In the genomic region with DNA sequence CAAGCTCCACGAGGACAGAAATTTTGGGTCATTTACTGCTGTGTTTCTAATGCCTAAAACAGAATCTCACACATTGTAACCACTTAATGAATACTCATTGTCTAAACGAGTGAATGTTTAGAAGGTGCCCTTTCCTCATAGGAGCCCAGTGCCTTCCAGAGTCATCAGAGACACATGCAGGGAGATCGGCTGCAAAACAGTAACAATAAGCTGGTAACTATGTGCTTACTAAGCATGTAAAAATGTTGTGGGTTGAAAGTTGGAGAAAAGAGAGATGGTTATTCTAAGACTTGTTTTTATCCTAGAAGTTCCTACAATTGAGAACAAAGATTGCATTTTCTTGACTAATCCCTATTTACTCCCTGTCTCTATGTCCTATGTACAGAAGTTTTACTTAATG, we compare ENCODE assay signal across 13 cellular contexts. TPM values are rescaled to one million over a fixed set of nuclear protein-coding genes. Genes with fewer than 3 reads are reported as not detected.
DNase-seq lines count a peak whose midpoint lies in the region; ATAC-seq and TF ChIP-seq lines count a peak whose summit lies in the region.
"Had no signal": no experiment of that assay in that cellular context is flagged by ENCODE, and none has a peak within 500 bp of the region (broad histone marks: within the 10 kb centered on the region; RNA-seq: fewer than 3 reads in every experiment).

No MANE protein-coding gene starts in this region.

- CTCF ChIA-PET in activated CD8-positive, alpha-beta T cell treated with anti-CD3 and anti-CD28 coated beads for 36 hours (lab: Charles Lee): interaction anchor here (1.2 to 16.4 kb wide), 5 partner anchors 8 to 122 kb away, joined by 3 to 141 read pairs (median 6); a partner anchor contains a TSS

- peak overlapping the region; percentile 78 to 94 for H3K4me3 Mint-ChIP-seq in activated T-cell treated with anti-CD3 and anti-CD28 coated beads, Interleukin-2, amount 50 U/mL, for 72 hours
- H3K4me3 Mint-ChIP-seq in activated CD8-positive, alpha-beta T cell treated with anti-CD3 and anti-CD28 coated beads for 36 hours: peak overlapping the region; percentile 85
- no peak overlapping the region for H3K4me3 Mint-ChIP-seq in progenitor cell of endocrine pancreas (ENCODE audit: low read depth)
- H3K4me3 Mint-ChIP-seq: nephron progenitor cell had no signal

- H3K9me3 Mint-ChIP-seq in activated T-cell treated with anti-CD3 and anti-CD28 coated beads, Interleukin-2, amount 50 U/mL, for 72 hours: no peaks in the 10 kb centered on the region
- no peaks in the 10 kb centered on the region for H3K9me3 Mint-ChIP-seq in activated CD8-positive, alpha-beta T cell treated with anti-CD3 and anti-CD28 coated beads for 36 hours
- H3K9me3 Mint-ChIP-seq in progenitor cell of endocrine pancreas (ENCODE audit: low read depth): no peaks in the 10 kb centered on the region
- H3K9me3 Mint-ChIP-seq: nephron progenitor cell had no signal

- intact Hi-C loops in activated CD8-positive, alpha-beta T cell treated with anti-CD3 and anti-CD28 coated beads for 36 hours (cut with micrococcal nuclease): no loop called here

- no peak for ATAC-seq in activated T-cell treated with anti-CD3 and anti-CD28 coated beads, Interleukin-2, amount 50 U/mL, for 72 hours (replicated peaks in 1 of 2)
- no peak for ATAC-seq in activated CD8-positive, alpha-beta T cell treated with anti-CD3 and anti-CD28 coated beads for 36 hours
- ATAC-seq in HG03280 (IDR thresholded peaks at IDR 0.05; ENCODE audit: unreplicated experiment): no peak
- ATAC-seq: body of pancreas had no signal

- DNase-seq in activated T-cell treated with anti-CD3 and anti-CD28 coated beads, Interleukin-2, amount 50 U/mL, for 72 hours: no peak
- DNase-seq in activated T-cell treated with anti-CD3 and anti-CD28 coated beads, Interleukin-2, amount 50 U/mL, for 1 hour: no peak
- DNase-seq in activated CD8-positive, alpha-beta T cell treated with anti-CD3 and anti-CD28 coated beads for 36 hours: no peak
- DNase-seq in fibroblast of pulmonary artery (ENCODE audit: low read depth) (peak; percentile 42), stromal cell of bone marrow (ENCODE audit: low read depth) (peak; percentile 71), progenitor cell of endocrine pancreas (ENCODE audit: low spot score, unreplicated experiment) (no peak), NCI-H2196 treated with DMSO at 0.1 percent for 48 hours (lab: John Stamatoyannopoulos, UW; ENCODE audit: unreplicated experiment) (no peak)
- DNase-seq: body of pancreas; head of caudate nucleus; nephron progenitor cell; NK-92 treated with Interleukin-12 subunit alpha and Interleukin-12 subunit beta, amount 100 ng/mL, for 24 hours had no signal

- H3K27me3 Mint-ChIP-seq in activated T-cell treated with anti-CD3 and anti-CD28 coated beads, Interleukin-2, amount 50 U/mL, for 72 hours (ENCODE audit: low read depth): no peaks in the 10 kb centered on the region
- no peaks in the 10 kb centered on the region for H3K27me3 Mint-ChIP-seq in activated CD8-positive, alpha-beta T cell treated with anti-CD3 and anti-CD28 coated beads for 36 hours
- H3K27me3 Mint-ChIP-seq in progenitor cell of endocrine pancreas: peaks cover 6% of the 10 kb centered on the region

- POLR2A ChIA-PET in activated CD8-positive, alpha-beta T cell treated with anti-CD3 and anti-CD28 coated beads for 36 hours (lab: Charles Lee): interaction anchor here (0.9 to 1.2 kb wide), 2 partner anchors 9 to 123 kb away, joined by 3 to 4 read pairs; a partner anchor contains a TSS

- H3K4me1 Mint-ChIP-seq in activated T-cell treated with anti-CD3 and anti-CD28 coated beads, Interleukin-2, amount 50 U/mL, for 72 hours (ENCODE audit: low read depth): peaks cover 90% of the 10 kb centered on the region
- peaks cover 83% of the 10 kb centered on the region for H3K4me1 Mint-ChIP-seq in activated CD8-positive, alpha-beta T cell treated with anti-CD3 and anti-CD28 coated beads for 36 hours (ENCODE audit: low read depth)
- peaks cover 11% of the 10 kb centered on the region for H3K4me1 Mint-ChIP-seq in progenitor cell of endocrine pancreas (ENCODE audit: low read depth)

- H3K27ac Mint-ChIP-seq in activated T-cell treated with anti-CD3 and anti-CD28 coated beads, Interleukin-2, amount 50 U/mL, for 72 hours: peak overlapping the region; percentile 98
- peak overlapping the region; percentile 94 for H3K27ac Mint-ChIP-seq in activated CD8-positive, alpha-beta T cell treated with anti-CD3 and anti-CD28 coated beads for 36 hours
- no peak overlapping the region for H3K27ac Mint-ChIP-seq in progenitor cell of endocrine pancreas
- H3K27ac Mint-ChIP-seq: nephron progenitor cell had no signal

- no peak overlapping the region for H3K4me3 ChIP-seq in fibroblast of pulmonary artery (replicated peaks; ENCODE audit: low read depth, low read length)
- H3K4me3 ChIP-seq: BLaER1, body of pancreas had no signal

- TF ChIP-seq CTCF in activated CD8-positive, alpha-beta T cell treated with anti-CD3 and anti-CD28 coated beads for 36 hours (IDR thresholded peaks at IDR 0.05): no peak
- TF ChIP-seq CTCF in fibroblast of pulmonary artery (IDR thresholded peaks at IDR 0.05; ENCODE audit: low read length, missing control alignments) (no peak), progenitor cell of endocrine pancreas (IDR thresholded peaks at IDR 0.05; ENCODE audit: unreplicated experiment) (no peak)

- H3K36me3 Mint-ChIP-seq in activated T-cell treated with anti-CD3 and anti-CD28 coated beads, Interleukin-2, amount 50 U/mL, for 72 hours (ENCODE audit: insufficient read depth in 2 of 2): peaks cover 21 to 51% of the 10 kb centered on the region in 2 donors
- H3K36me3 Mint-ChIP-seq in activated CD8-positive, alpha-beta T cell treated with anti-CD3 and anti-CD28 coated beads for 36 hours (ENCODE audit: low read depth): peaks cover 95% of the 10 kb centered on the region
- no peaks in the 10 kb centered on the region for H3K36me3 Mint-ChIP-seq in progenitor cell of endocrine pancreas (ENCODE audit: insufficient read depth)

RNA-seq across cellular contexts. Expression of a gene that starts 7.4 kb away (rescaled TPM):
- total RNA-seq in activated T-cell treated with anti-CD3 and anti-CD28 coated beads, Interleukin-2, amount 50 U/mL, for 72 hours: 10 to 100 TPM; 86.5 to 95.5 TPM
- total RNA-seq in activated CD8-positive, alpha-beta T cell treated with anti-CD3 and anti-CD28 coated beads for 36 hours: 100 to 1,000 TPM; 107 to 112 TPM
- total RNA-seq in progenitor cell of endocrine pancreas: not detected in 2 replicates
- total RNA-seq: body of pancreas had no signal

RNA-seq across cellular contexts. Expression of a gene that starts 42.6 kb away (rescaled TPM):
- not detected for total RNA-seq in activated T-cell treated with anti-CD3 and anti-CD28 coated beads, Interleukin-2, amount 50 U/mL, for 72 hours
- total RNA-seq in activated CD8-positive, alpha-beta T cell treated with anti-CD3 and anti-CD28 coated beads for 36 hours: not detected
- total RNA-seq in progenitor cell of endocrine pancreas: not detected in 2 replicates
- total RNA-seq: body of pancreas had no signal

Comparison
In these comparisons a context has a peak if more than half of its experiments do, and no peak if none do; other contexts are left out.
1. DNase-seq: peak in fibroblast of pulmonary artery (single experiment) and stromal cell of bone marrow (single experiment); none in activated T-cell treated with anti-CD3 and anti-CD28 coated beads, Interleukin-2, amount 50 U/mL, for 72 hours (0 of 2), activated T-cell treated with anti-CD3 and anti-CD28 coated beads, Interleukin-2, amount 50 U/mL, for 1 hour (single experiment), activated CD8-positive, alpha-beta T cell treated with anti-CD3 and anti-CD28 coated beads for 36 hours (single experiment), progenitor cell of endocrine pancreas (single experiment) and NCI-H2196 treated with DMSO at 0.1 percent for 48 hours (single experiment).
2. RNA of a gene that starts 7.4 kb away (total RNA-seq): 107 to 112 TPM in activated CD8-positive, alpha-beta T cell treated with anti-CD3 and anti-CD28 coated beads for 36 hours and 86.5 to 95.5 TPM in activated T-cell treated with anti-CD3 and anti-CD28 coated beads, Interleukin-2, amount 50 U/mL, for 72 hours; not detected in progenitor cell of endocrine pancreas; every median in the first group is over 10 times any median in the second.